ENCODE assay signal across 25 cellular contexts in genomic region chr5:180599590-180599914, GRCh38. TPM values are rescaled to one million over a fixed set of nuclear protein-coding genes. Genes with fewer than 3 reads are reported as not detected.
A peak's percentile ranks its signal among the peaks of the same experiment; 100 is the strongest.
DNase-seq lines count a peak whose midpoint lies in the region; ATAC-seq, FAIRE-seq and TF ChIP-seq lines count a peak whose summit lies in the region.
"Had no signal": no experiment of that assay in that cellular context is flagged by ENCODE, and none has a peak within 500 bp of the region (broad histone marks: within the 10 kb centered on the region; RNA-seq: fewer than 3 reads in every experiment).

No MANE protein-coding gene starts in this region.

- POLR2A ChIA-PET in activated naive CD8-positive, alpha-beta T cell treated with anti-CD3 and anti-CD28 coated beads, Interleukin-2, amount 10 ng/mL, durations not matched to agents 7 days and 5 days (lab: Charles Lee), result no interaction called here

- H3K4me3 ChIP-seq in coronary artery (no peak overlapping the region), suprapubic skin (no peak overlapping the region)

- no peaks in the 10 kb centered on the region for H3K4me1 ChIP-seq in suprapubic skin

- TF ChIP-seq POLR2A in GM12891 (IDR thresholded peaks at IDR 0.05; ENCODE audit: low read depth, low read length) (no peak), suprapubic skin (IDR thresholded peaks at IDR 0.05) (no peak)

- H3K4me1 Mint-ChIP-seq in activated naive CD8-positive, alpha-beta T cell treated with anti-CD3 and anti-CD28 coated beads, Interleukin-2, amount 10 ng/mL, durations not matched to agents 7 days and 5 days, result no peaks in the 10 kb centered on the region
- H3K4me1 Mint-ChIP-seq in activated naive CD8-positive, alpha-beta T cell treated with anti-CD3 and anti-CD28 coated beads, Interleukin-2, amount 50 U/mL, for 24 hours, result no peaks in the 10 kb centered on the region

- no peak overlapping the region for H3K4me3 Mint-ChIP-seq in activated naive CD8-positive, alpha-beta T cell treated with anti-CD3 and anti-CD28 coated beads, Interleukin-2, amount 10 ng/mL, durations not matched to agents 7 days and 5 days
- no peak overlapping the region for H3K4me3 Mint-ChIP-seq in activated naive CD8-positive, alpha-beta T cell treated with anti-CD3 and anti-CD28 coated beads, Interleukin-2, amount 50 U/mL, for 24 hours

- H3K36me3 ChIP-seq in suprapubic skin, result no peaks in the 10 kb centered on the region

- TF ChIP-seq CTCF in coronary artery (IDR thresholded peaks at IDR 0.05), result no peak
- no peak for TF ChIP-seq CTCF in suprapubic skin (IDR thresholded peaks at IDR 0.05)

- no peak for TF ChIP-seq EP300 in suprapubic skin (IDR thresholded peaks at IDR 0.05)

- no peaks in the 10 kb centered on the region for H3K27me3 Mint-ChIP-seq in activated naive CD8-positive, alpha-beta T cell treated with anti-CD3 and anti-CD28 coated beads, Interleukin-2, amount 10 ng/mL, durations not matched to agents 7 days and 5 days
- H3K27me3 Mint-ChIP-seq in activated naive CD8-positive, alpha-beta T cell treated with anti-CD3 and anti-CD28 coated beads, Interleukin-2, amount 50 U/mL, for 24 hours, result no peaks in the 10 kb centered on the region

- DNase-seq in activated naive CD8-positive, alpha-beta T cell treated with anti-CD3 and anti-CD28 coated beads, Interleukin-2, amount 10 ng/mL, durations not matched to agents 7 days and 5 days, result peak; percentile 19
- no peak for DNase-seq in activated naive CD8-positive, alpha-beta T cell treated with anti-CD3 and anti-CD28 coated beads, Interleukin-2, amount 50 U/mL, for 24 hours
- DNase-seq in GM12891 (ENCODE audit: insufficient read length, low spot score) (peak; percentile 17), coronary artery (ENCODE audit: low spot score) (peak; percentile 63), suprapubic skin (ENCODE audit: low spot score in 2 of 2) (peak; percentile 38 to 52), SHP77 treated with DMSO at 0.1 percent for 48 hours (lab: John Stamatoyannopoulos, UW) (no peak)
- DNase-seq: C1 segment of cervical spinal cord, DMS79, IMR-90, NCI-H1417, NCI-H187 treated with DMSO at 0.1 percent for 48 hours, NCI-H2227 treated with DMSO at 0.1 percent for 48 hours, NCI-H510A treated with DMSO at 0.1 percent for 48 hours, NCI-H774, OCI-M1, SHP77 had no signal

- no peak for ATAC-seq in activated naive CD8-positive, alpha-beta T cell treated with anti-CD3 and anti-CD28 coated beads, Interleukin-2, amount 10 ng/mL, durations not matched to agents 7 days and 5 days (ENCODE audit: low read depth)
- ATAC-seq in activated naive CD8-positive, alpha-beta T cell treated with anti-CD3 and anti-CD28 coated beads, Interleukin-2, amount 50 U/mL, for 24 hours, result no peak
- ATAC-seq in GM18517 (IDR thresholded peaks at IDR 0.05; ENCODE audit: unreplicated experiment), result no peak
- no peak for ATAC-seq in HG03378 (IDR thresholded peaks at IDR 0.05; ENCODE audit: unreplicated experiment)

- no peaks in the 10 kb centered on the region for H3K9me3 ChIP-seq in suprapubic skin
- H3K9me3 ChIP-seq: SK-N-SH had no signal

- H3K27me3 ChIP-seq in suprapubic skin, result peaks cover 5% of the 10 kb centered on the region

- H3K27ac ChIP-seq in coronary artery (no peak overlapping the region), suprapubic skin (no peak overlapping the region)
- H3K27ac ChIP-seq: HL-60 had no signal

- 91% methylated on average over 5 of the region's 6 CpGs for WGBS in suprapubic skin

- no peaks in the 10 kb centered on the region for H3K9me3 Mint-ChIP-seq in activated naive CD8-positive, alpha-beta T cell treated with anti-CD3 and anti-CD28 coated beads, Interleukin-2, amount 10 ng/mL, durations not matched to agents 7 days and 5 days
- H3K9me3 Mint-ChIP-seq in activated naive CD8-positive, alpha-beta T cell treated with anti-CD3 and anti-CD28 coated beads, Interleukin-2, amount 50 U/mL, for 24 hours, result no peaks in the 10 kb centered on the region

- FAIRE-seq in GM12891 (lab: Jason Lieb, UNC), result no peak
- FAIRE-seq: A204.1, H1 had no signal

- no peaks in the 10 kb centered on the region for H3K36me3 Mint-ChIP-seq in activated naive CD8-positive, alpha-beta T cell treated with anti-CD3 and anti-CD28 coated beads, Interleukin-2, amount 10 ng/mL, durations not matched to agents 7 days and 5 days
- no peaks in the 10 kb centered on the region for H3K36me3 Mint-ChIP-seq in activated naive CD8-positive, alpha-beta T cell treated with anti-CD3 and anti-CD28 coated beads, Interleukin-2, amount 50 U/mL, for 24 hours (ENCODE audit: low read depth)

- H3K27ac Mint-ChIP-seq in activated naive CD8-positive, alpha-beta T cell treated with anti-CD3 and anti-CD28 coated beads, Interleukin-2, amount 10 ng/mL, durations not matched to agents 7 days and 5 days, result no peak overlapping the region
- no peak overlapping the region for H3K27ac Mint-ChIP-seq in activated naive CD8-positive, alpha-beta T cell treated with anti-CD3 and anti-CD28 coated beads, Interleukin-2, amount 50 U/mL, for 24 hours

TF ChIP-seq in GM12891, 5 proteins besides CTCF, POLR2A, EP300 and RAD21:
- TF ChIP-seq SPI1 (IDR thresholded peaks at IDR 0.05; ENCODE audit: low read depth, low read length), result no peak
- TF ChIP-seq POU2F2 (IDR thresholded peaks at IDR 0.05; ENCODE audit: low read depth, low read length), result no peak
- TF ChIP-seq POLR2AphosphoS5 (IDR thresholded peaks at IDR 0.05; ENCODE audit: low read depth, low read length), result no peak
- TF ChIP-seq TAF1 (IDR thresholded peaks at IDR 0.05; ENCODE audit: low read depth, low read length), result no peak
- no peak for TF ChIP-seq PAX5 (IDR thresholded peaks at IDR 0.05; ENCODE audit: insufficient read depth, low read length, severe bottlenecking)

RNA-seq across cellular contexts. Expression of gene SCGB3A1, which starts 8.3 kb away (rescaled TPM):
- 1 to 10 TPM; 6.6 to 7.1 TPM for total RNA-seq in activated naive CD8-positive, alpha-beta T cell treated with anti-CD3 and anti-CD28 coated beads, Interleukin-2, amount 10 ng/mL, durations not matched to agents 7 days and 5 days
- polyA plus RNA-seq in GM12891 (2012; ENCODE audit: low read depth, missing spikeins), result not detected
- 1 to 10 TPM in 3 of 4 donors, not detected in 1; 2.2 to 7.8 (median 4.1) TPM for total RNA-seq in suprapubic skin
- total RNA-seq: H1, HT1080, IMR-90, M059J, RPMI7951 had no signal
- polyA plus RNA-seq: IMR-90, SK-N-SH had no signal

RNA-seq across cellular contexts. Expression of gene FLT4, which starts 49.8 kb away (rescaled TPM):
- total RNA-seq in activated naive CD8-positive, alpha-beta T cell treated with anti-CD3 and anti-CD28 coated beads, Interleukin-2, amount 10 ng/mL, durations not matched to agents 7 days and 5 days, result 10 to 100 TPM; 11.6 to 13.2 TPM
- polyA plus RNA-seq in GM12891 (2012; ENCODE audit: low read depth, missing spikeins), result 0.10 TPM
- 1 to 10 TPM in 3 of 4 donors, under 1 TPM in 1; 0.79 to 8.9 (median 1.4) TPM for total RNA-seq in suprapubic skin
- total RNA-seq: M059J, RPMI7951 had no signal

Comparison
In these comparisons a context has a peak if more than half of its experiments do, and no peak if none do; other contexts are left out.
1. DNase-seq: peak in activated naive CD8-positive, alpha-beta T cell treated with anti-CD3 and anti-CD28 coated beads, Interleukin-2, amount 10 ng/mL, durations not matched to agents 7 days and 5 days (single experiment), GM12891 (single experiment), coronary artery (single experiment) and suprapubic skin (2 of 2); none in activated naive CD8-positive, alpha-beta T cell treated with anti-CD3 and anti-CD28 coated beads, Interleukin-2, amount 50 U/mL, for 24 hours (single experiment) and SHP77 treated with DMSO at 0.1 percent for 48 hours (single experiment).